Comparison of ENCODE assay signal across 1 cellular context in genomic region chr13:64446372-64446771, GRCh38.
TF ChIP-seq lines count a peak whose summit lies in the region.

No MANE protein-coding gene starts in this region.

TF ChIP-seq in IMR-90, 13 proteins besides CTCF, POLR2A, EP300 and RAD21 (continued from another document):
- TF ChIP-seq, protein P1, sequence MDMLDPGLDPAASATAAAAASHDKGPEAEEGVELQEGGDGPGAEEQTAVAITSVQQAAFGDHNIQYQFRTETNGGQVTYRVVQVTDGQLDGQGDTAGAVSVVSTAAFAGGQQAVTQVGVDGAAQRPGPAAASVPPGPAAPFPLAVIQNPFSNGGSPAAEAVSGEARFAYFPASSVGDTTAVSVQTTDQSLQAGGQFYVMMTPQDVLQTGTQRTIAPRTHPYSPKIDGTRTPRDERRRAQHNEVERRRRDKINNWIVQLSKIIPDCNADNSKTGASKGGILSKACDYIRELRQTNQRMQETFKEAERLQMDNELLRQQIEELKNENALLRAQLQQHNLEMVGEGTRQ (IDR thresholded peaks at IDR 0.05; ENCODE audit: low read depth, low read length), result no peak
- TF ChIP-seq MAFK (IDR thresholded peaks at IDR 0.05; ENCODE audit: low read depth, low read length), result no peak
